In the genomic region with DNA sequence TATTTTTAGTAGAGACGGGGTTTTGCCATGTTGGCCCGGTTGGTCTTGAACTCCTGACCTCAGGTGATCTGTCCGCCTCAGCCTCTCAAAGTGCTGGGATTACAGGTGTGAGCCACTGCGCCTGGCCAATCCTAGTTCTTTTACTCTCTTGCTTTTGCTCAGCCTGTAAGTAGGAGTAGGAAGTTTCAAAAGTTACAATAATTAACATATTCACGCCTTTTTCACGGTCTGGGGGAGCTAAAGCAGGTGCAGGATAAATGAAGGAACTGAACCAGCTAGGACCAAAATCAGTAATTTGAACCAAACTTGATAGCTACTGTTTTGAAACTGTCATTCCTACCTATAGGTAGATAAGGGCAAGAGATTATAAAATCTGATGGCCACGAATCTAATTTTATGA, we compare ENCODE assay signal across 30 cellular contexts.
"Had no signal": no experiment of that assay in that cellular context is flagged by ENCODE, and none has a peak within 500 bp of the region (broad histone marks: within the 10 kb centered on the region; RNA-seq: fewer than 3 reads in every experiment).

No MANE protein-coding gene starts in this region.

- H3K4me1 Mint-ChIP-seq: activated CD4-positive, alpha-beta memory T cell treated with anti-CD3 and anti-CD28 coated beads, Interleukin-2, amount 10 ng/mL, durations not matched to agents 7 days and 5 days; endodermal cell had no signal

- H3K9me3 Mint-ChIP-seq: activated CD4-positive, alpha-beta memory T cell treated with anti-CD3 and anti-CD28 coated beads, Interleukin-2, amount 10 ng/mL, durations not matched to agents 7 days and 5 days; activated CD4-positive, alpha-beta T cell treated with anti-CD3 and anti-CD28 coated beads, Interleukin-2, amount 10 ng/mL, durations not matched to agents 7 days and 5 days; activated naive CD4-positive, alpha-beta T cell treated with anti-CD3 and anti-CD28 coated beads, Interleukin-2, amount 10 ng/mL, durations not matched to agents 7 days and 5 days; activated naive CD4-positive, alpha-beta T cell treated with anti-CD3 and anti-CD28 coated beads, Interleukin-2, amount 50 U/mL, for 72 hours; activated naive CD8-positive, alpha-beta T cell treated with anti-CD3 and anti-CD28 coated beads, Interleukin-2, amount 10 ng/mL, durations not matched to agents 7 days and 5 days; activated T-cell treated with anti-CD3 and anti-CD28 coated beads, Interleukin-2, amount 50 U/mL, for 24 hours; activated T-cell treated with anti-CD3 and anti-CD28 coated beads, Interleukin-2, amount 50 U/mL, for 72 hours; T-helper 2 cell treated with Interferon-gamma antibody and Interleukin-4, amounts not matched to agents 5 μg/mL and 100 μg/mL, for 36 hours had no signal

- DNase-seq: activated CD4-positive, alpha-beta memory T cell treated with anti-CD3 and anti-CD28 coated beads, Interleukin-2, amount 10 ng/mL, durations not matched to agents 7 days and 5 days; activated CD4-positive, alpha-beta T cell treated with anti-CD3 and anti-CD28 coated beads for 36 hours; activated CD4-positive, alpha-beta T cell treated with anti-CD3 and anti-CD28 coated beads, Interleukin-2, amount 10 ng/mL, durations not matched to agents 7 days and 5 days; activated CD4-positive, alpha-beta T cell treated with anti-CD3 and anti-CD28 coated beads, Interleukin-2, amount 50 U/mL, for 4 hours; activated CD4-positive, CD25-positive, alpha-beta regulatory T cell; activated CD4-positive, CD25-positive, alpha-beta regulatory T cell treated with anti-CD3 and anti-CD28 coated beads, Interleukin-2, amount 50 U/mL, for 72 hours; activated CD8-positive, alpha-beta memory T cell treated with anti-CD3 and anti-CD28 coated beads, Interleukin-2, amount 50 U/mL, for 48 hours; activated gamma-delta T cell; activated naive CD4-positive, alpha-beta T cell; activated naive CD4-positive, alpha-beta T cell treated with anti-CD3 and anti-CD28 coated beads, Interleukin-2, amount 10 ng/mL, durations not matched to agents 7 days and 5 days; activated naive CD8-positive, alpha-beta T cell treated with anti-CD3 and anti-CD28 coated beads, Interleukin-2, amount 10 ng/mL, durations not matched to agents 7 days and 5 days; activated T-cell treated with anti-CD3 and anti-CD28 coated beads for 4 hours; activated T-cell treated with anti-CD3 and anti-CD28 coated beads, Interleukin-2, amount 50 U/mL, for 24 hours; activated T-cell treated with anti-CD3 and anti-CD28 coated beads, Interleukin-2, amount 50 U/mL, for 72 hours; central memory CD4-positive, alpha-beta T cell; cerebellar nuclear complex; colonic mucosa; effector memory CD4-positive, alpha-beta T cell; endodermal cell; foreskin keratinocyte; gastrocnemius medialis; heart right ventricle; T-helper 1 cell; T-helper 17 cell; T1000; WERI-Rb-1 had no signal

- H3K27me3 Mint-ChIP-seq: activated CD4-positive, alpha-beta T cell treated with anti-CD3 and anti-CD28 coated beads for 36 hours; activated naive CD8-positive, alpha-beta T cell treated with anti-CD3 and anti-CD28 coated beads, Interleukin-2, amount 10 ng/mL, durations not matched to agents 7 days and 5 days had no signal

- H3K27ac Mint-ChIP-seq: activated CD4-positive, alpha-beta memory T cell treated with anti-CD3 and anti-CD28 coated beads, Interleukin-2, amount 10 ng/mL, durations not matched to agents 7 days and 5 days; activated CD4-positive, alpha-beta T cell treated with anti-CD3 and anti-CD28 coated beads for 36 hours; activated CD4-positive, alpha-beta T cell treated with anti-CD3 and anti-CD28 coated beads, Interleukin-2, amount 10 ng/mL, durations not matched to agents 7 days and 5 days; activated naive CD4-positive, alpha-beta T cell treated with anti-CD3 and anti-CD28 coated beads, Interleukin-2, amount 10 ng/mL, durations not matched to agents 7 days and 5 days; activated naive CD4-positive, alpha-beta T cell treated with anti-CD3 and anti-CD28 coated beads, Interleukin-2, amount 50 U/mL, for 72 hours; activated naive CD8-positive, alpha-beta T cell treated with anti-CD3 and anti-CD28 coated beads, Interleukin-2, amount 10 ng/mL, durations not matched to agents 7 days and 5 days; activated T-cell treated with anti-CD3 and anti-CD28 coated beads, Interleukin-2, amount 50 U/mL, for 24 hours; activated T-cell treated with anti-CD3 and anti-CD28 coated beads, Interleukin-2, amount 50 U/mL, for 72 hours; brain; endodermal cell; T-helper 17 cell; T-helper 2 cell treated with Interferon-gamma antibody and Interleukin-4, amounts not matched to agents 5 μg/mL and 100 μg/mL, for 36 hours had no signal

- ATAC-seq: activated CD4-positive, alpha-beta T cell treated with anti-CD3 and anti-CD28 coated beads for 36 hours; activated naive CD4-positive, alpha-beta T cell treated with anti-CD3 and anti-CD28 coated beads, Interleukin-2, amount 50 U/mL, for 72 hours; activated T-cell treated with anti-CD3 and anti-CD28 coated beads, Interleukin-2, amount 50 U/mL, for 72 hours; esophagus mucosa; foreskin keratinocyte; gastrocnemius medialis; heart right ventricle; T-helper 17 cell had no signal

- H3K36me3 Mint-ChIP-seq: activated naive CD4-positive, alpha-beta T cell treated with anti-CD3 and anti-CD28 coated beads, Interleukin-2, amount 10 ng/mL, durations not matched to agents 7 days and 5 days; activated naive CD4-positive, alpha-beta T cell treated with anti-CD3 and anti-CD28 coated beads, Interleukin-2, amount 50 U/mL, for 72 hours; activated naive CD8-positive, alpha-beta T cell treated with anti-CD3 and anti-CD28 coated beads, Interleukin-2, amount 10 ng/mL, durations not matched to agents 7 days and 5 days; brain had no signal

- H3K4me3 Mint-ChIP-seq: activated CD4-positive, alpha-beta memory T cell treated with anti-CD3 and anti-CD28 coated beads, Interleukin-2, amount 10 ng/mL, durations not matched to agents 7 days and 5 days; activated CD4-positive, alpha-beta T cell treated with anti-CD3 and anti-CD28 coated beads for 36 hours; activated CD4-positive, alpha-beta T cell treated with anti-CD3 and anti-CD28 coated beads, Interleukin-2, amount 10 ng/mL, durations not matched to agents 7 days and 5 days; activated naive CD4-positive, alpha-beta T cell treated with anti-CD3 and anti-CD28 coated beads, Interleukin-2, amount 10 ng/mL, durations not matched to agents 7 days and 5 days; activated naive CD8-positive, alpha-beta T cell treated with anti-CD3 and anti-CD28 coated beads, Interleukin-2, amount 10 ng/mL, durations not matched to agents 7 days and 5 days; activated T-cell treated with anti-CD3 and anti-CD28 coated beads, Interleukin-2, amount 50 U/mL, for 24 hours; activated T-cell treated with anti-CD3 and anti-CD28 coated beads, Interleukin-2, amount 50 U/mL, for 72 hours; brain; endodermal cell; T-helper 17 cell; T-helper 2 cell treated with Interferon-gamma antibody and Interleukin-4, amounts not matched to agents 5 μg/mL and 100 μg/mL, for 36 hours had no signal
